30 cellular contexts compared by ENCODE assay signal in genomic region chr17:51184124-51184523, GRCh38.
"Had no signal": no experiment of that assay in that cellular context is flagged by ENCODE, and none has a peak within 500 bp of the region (broad histone marks: within the 10 kb centered on the region; RNA-seq: fewer than 3 reads in every experiment).

No MANE protein-coding gene starts in this region.

- H3K4me3 Mint-ChIP-seq: activated CD4-positive, alpha-beta memory T cell treated with anti-CD3 and anti-CD28 coated beads, Interleukin-2, amount 10 ng/mL, durations not matched to agents 7 days and 5 days; activated CD4-positive, alpha-beta T cell treated with anti-CD3 and anti-CD28 coated beads, Interleukin-2, amount 10 ng/mL, durations not matched to agents 7 days and 5 days; activated naive CD4-positive, alpha-beta T cell treated with anti-CD3 and anti-CD28 coated beads, Interleukin-2, amount 10 ng/mL, durations not matched to agents 7 days and 5 days; activated naive CD8-positive, alpha-beta T cell treated with anti-CD3 and anti-CD28 coated beads, Interleukin-2, amount 10 ng/mL, durations not matched to agents 7 days and 5 days; brain; naive B cell; stimulated activated naive CD8-positive, alpha-beta T cell treated with anti-CD3 and anti-CD28 coated beads, Interleukin-15, amount 100 ng/mL, for 72 hours; T-helper 1 cell treated with Interleukin-12 subunit alpha and Interleukin-12 subunit beta and Interleukin-4 antibody, amounts not matched to agents 30 μg/mL and 1 μg/mL, for 36 hours had no signal

- H3K4me1 Mint-ChIP-seq: activated CD4-positive, alpha-beta memory T cell treated with anti-CD3 and anti-CD28 coated beads, Interleukin-2, amount 10 ng/mL, durations not matched to agents 7 days and 5 days; activated CD4-positive, alpha-beta T cell treated with anti-CD3 and anti-CD28 coated beads, Interleukin-2, amount 10 ng/mL, durations not matched to agents 7 days and 5 days; activated naive CD4-positive, alpha-beta T cell treated with anti-CD3 and anti-CD28 coated beads, Interleukin-2, amount 10 ng/mL, durations not matched to agents 7 days and 5 days; activated naive CD8-positive, alpha-beta T cell treated with anti-CD3 and anti-CD28 coated beads, Interleukin-2, amount 10 ng/mL, durations not matched to agents 7 days and 5 days; stimulated activated naive CD8-positive, alpha-beta T cell treated with anti-CD3 and anti-CD28 coated beads, Interleukin-15, amount 100 ng/mL, for 72 hours had no signal

- DNase-seq: activated CD4-positive, alpha-beta memory T cell treated with anti-CD3 and anti-CD28 coated beads, Interleukin-2, amount 10 ng/mL, durations not matched to agents 7 days and 5 days; activated CD4-positive, alpha-beta T cell treated with anti-CD3 and anti-CD28 coated beads, Interleukin-2, amount 10 ng/mL, durations not matched to agents 7 days and 5 days; activated CD8-positive, alpha-beta memory T cell treated with anti-CD3 and anti-CD28 coated beads, Interleukin-2, amount 50 U/mL, for 48 hours; activated gamma-delta T cell; activated naive CD4-positive, alpha-beta T cell treated with anti-CD3 and anti-CD28 coated beads, Interleukin-2, amount 10 ng/mL, durations not matched to agents 7 days and 5 days; activated naive CD8-positive, alpha-beta T cell treated with anti-CD3 and anti-CD28 coated beads, Interleukin-2, amount 10 ng/mL, durations not matched to agents 7 days and 5 days; left lung; lower lobe of right lung; naive B cell; pancreas; retina; stimulated activated CD4-positive, alpha-beta T cell treated with anti-CD3 and anti-CD28 coated beads, Interleukin-12 subunit alpha, Interleukin-12 subunit beta, amount 100 ng/mL, for 4 hours; stimulated activated CD4-positive, alpha-beta T cell treated with anti-CD3 and anti-CD28 coated beads, Interleukin-4, amount 100 ng/mL, for 1 hour; stimulated activated naive CD8-positive, alpha-beta T cell treated with anti-CD3 and anti-CD28 coated beads, Interleukin-15, amount 100 ng/mL, for 72 hours; substantia nigra; SW 1271; T1000; thyroid gland; upper lobe of left lung; WERI-Rb-1 had no signal

- H3K27ac Mint-ChIP-seq: activated CD4-positive, alpha-beta memory T cell treated with anti-CD3 and anti-CD28 coated beads, Interleukin-2, amount 10 ng/mL, durations not matched to agents 7 days and 5 days; activated CD4-positive, alpha-beta T cell treated with anti-CD3 and anti-CD28 coated beads, Interleukin-2, amount 10 ng/mL, durations not matched to agents 7 days and 5 days; activated naive CD8-positive, alpha-beta T cell treated with anti-CD3 and anti-CD28 coated beads, Interleukin-2, amount 10 ng/mL, durations not matched to agents 7 days and 5 days; stimulated activated naive CD8-positive, alpha-beta T cell treated with anti-CD3 and anti-CD28 coated beads, Interleukin-15, amount 100 ng/mL, for 72 hours; T-helper 1 cell treated with Interleukin-12 subunit alpha and Interleukin-12 subunit beta and Interleukin-4 antibody, amounts not matched to agents 30 μg/mL and 1 μg/mL, for 36 hours had no signal

- ATAC-seq: activated CD4-positive, CD25-positive, alpha-beta regulatory T cell treated with anti-CD3 and anti-CD28 coated beads, Interleukin-2, amount 50 U/mL, for 24 hours; left lung; lower lobe of right lung; sciatic nerve; stimulated activated naive CD8-positive, alpha-beta T cell treated with anti-CD3 and anti-CD28 coated beads, Interleukin-15, amount 100 ng/mL, for 72 hours had no signal

- H3K4me3 ChIP-seq: ascending aorta, coronary artery, esophagus muscularis mucosa, left lung, lower lobe of right lung, pancreas, prostate gland, skin epidermis, thyroid gland, upper lobe of left lung, vagina had no signal

- H3K9me3 Mint-ChIP-seq: activated CD4-positive, alpha-beta memory T cell treated with anti-CD3 and anti-CD28 coated beads, Interleukin-2, amount 10 ng/mL, durations not matched to agents 7 days and 5 days; activated CD4-positive, alpha-beta T cell treated with anti-CD3 and anti-CD28 coated beads, Interleukin-2, amount 10 ng/mL, durations not matched to agents 7 days and 5 days; activated naive CD4-positive, alpha-beta T cell treated with anti-CD3 and anti-CD28 coated beads, Interleukin-2, amount 10 ng/mL, durations not matched to agents 7 days and 5 days; activated naive CD8-positive, alpha-beta T cell treated with anti-CD3 and anti-CD28 coated beads, Interleukin-2, amount 10 ng/mL, durations not matched to agents 7 days and 5 days; brain; naive B cell; stimulated activated naive CD8-positive, alpha-beta T cell treated with anti-CD3 and anti-CD28 coated beads, Interleukin-15, amount 100 ng/mL, for 72 hours; T-helper 1 cell treated with Interleukin-12 subunit alpha and Interleukin-12 subunit beta and Interleukin-4 antibody, amounts not matched to agents 30 μg/mL and 1 μg/mL, for 36 hours had no signal

- H3K27me3 Mint-ChIP-seq: activated CD4-positive, alpha-beta memory T cell treated with anti-CD3 and anti-CD28 coated beads, Interleukin-2, amount 10 ng/mL, durations not matched to agents 7 days and 5 days; activated CD4-positive, alpha-beta T cell treated with anti-CD3 and anti-CD28 coated beads, Interleukin-2, amount 10 ng/mL, durations not matched to agents 7 days and 5 days; activated naive CD4-positive, alpha-beta T cell treated with anti-CD3 and anti-CD28 coated beads, Interleukin-2, amount 10 ng/mL, durations not matched to agents 7 days and 5 days; activated naive CD8-positive, alpha-beta T cell treated with anti-CD3 and anti-CD28 coated beads, Interleukin-2, amount 10 ng/mL, durations not matched to agents 7 days and 5 days; brain; naive B cell; stimulated activated naive CD8-positive, alpha-beta T cell treated with anti-CD3 and anti-CD28 coated beads, Interleukin-15, amount 100 ng/mL, for 72 hours had no signal
